Comparison of ENCODE assay signal across 14 cellular contexts in genomic region chr11:35650467-35650866, GRCh38. TPM values are rescaled to one million over a fixed set of nuclear protein-coding genes. Genes with fewer than 3 reads are reported as not detected.
A peak's percentile ranks its signal among the peaks of the same experiment; 100 is the strongest.
DNase-seq lines count a peak whose midpoint lies in the region; ATAC-seq and TF ChIP-seq lines count a peak whose summit lies in the region.
"Had no signal": no experiment of that assay in that cellular context is flagged by ENCODE, and none has a peak within 500 bp of the region (broad histone marks: within the 10 kb centered on the region; RNA-seq: fewer than 3 reads in every experiment).

No MANE protein-coding gene starts in this region.

- dilution Hi-C loops in IMR-90 (cut with HindIII; ENCODE audit: low sequenced_read_pairs, unreplicated experiment), result no loop called here

- H3K4me1 ChIP-seq in IMR-90 (ENCODE audit: control insufficient read depth, insufficient read depth, low read length) (peaks cover 2% of the 10 kb centered on the region; the same call in 1 of the 2 replicates), smooth muscle cell (ENCODE audit: low read depth) (peaks cover 15% of the 10 kb centered on the region)

- H3K4me3 ChIP-seq in IMR-90 (ENCODE audit: insufficient read depth, low read depth, low read length) (no peak overlapping the region), smooth muscle cell (no peak overlapping the region)

- H3K14ac ChIP-seq in IMR-90 (replicated peaks; ENCODE audit: low read depth, low read length), result no peak overlapping the region

- TF ChIP-seq POLR2A in IMR-90 (IDR thresholded peaks at IDR 0.05; ENCODE audit: low read depth, low read length) (no peak), GM18505 (IDR thresholded peaks at IDR 0.05; ENCODE audit: borderline replicate concordance, extremely low read depth, insufficient read depth, insufficient read length) (no peak)

- H2AK5ac ChIP-seq in IMR-90 (ENCODE audit: low read depth, low read length), result peak overlapping the region; percentile 11; the same call in 1 of the 2 replicates

- 100% methylated on average over 2 of the region's 4 CpGs; no CpG with 5 or more reads in 1 of the 2 experiments for WGBS in IMR-90 (ENCODE audit: extremely low coverage in 2 of 2, insufficient read length in 1 of 2), 2 experiments
- 94% methylated on average over 4 of the region's 4 CpGs for WGBS in smooth muscle cell (ENCODE audit: low lambda C conversion rate)

- H3K56ac ChIP-seq in IMR-90 (ENCODE audit: extremely low read depth, insufficient read depth, low read length), result no peak overlapping the region

- no peak overlapping the region for H2BK20ac ChIP-seq in IMR-90 (ENCODE audit: low read depth, low read length)

- TF ChIP-seq CTCF in IMR-90 (conservative IDR thresholded peaks at IDR 0.05; ENCODE audit: low read depth, low read length) (no peak), chondrocyte (IDR thresholded peaks at IDR 0.05) (no peak), smooth muscle cell (IDR thresholded peaks at IDR 0.05; ENCODE audit: borderline replicate concordance, insufficient read depth, poor library complexity, severe bottlenecking) (no peak), GM13976 (IDR thresholded peaks at IDR 0.05; ENCODE audit: borderline replicate concordance, control extremely low read depth, extremely low read depth, insufficient read depth, missing control alignments) (no peak)

- H3K23ac ChIP-seq in IMR-90 (ENCODE audit: low read depth, low read length), result no peak overlapping the region

- no peaks in the 10 kb centered on the region for H3K36me3 ChIP-seq in IMR-90 (ENCODE audit: control insufficient read depth, insufficient read depth, low read length)
- no peaks in the 10 kb centered on the region for H3K36me3 ChIP-seq in smooth muscle cell (ENCODE audit: low read depth)

- CTCF ChIA-PET in IMR-90 (lab: Yijun Ruan, JAX), result no interaction called here

- no peak overlapping the region for H4K91ac ChIP-seq in IMR-90 (ENCODE audit: insufficient read depth, low read depth, low read length)

- TF ChIP-seq RAD21 in IMR-90 (IDR thresholded peaks at IDR 0.05; ENCODE audit: low read length), result no peak

- H3K36me3 Mint-ChIP-seq in chondrocyte (ENCODE audit: low read depth), result no peaks in the 10 kb centered on the region

- H3K9ac ChIP-seq in IMR-90 (ENCODE audit: low read depth, low read length) (no peak overlapping the region), smooth muscle cell (ENCODE audit: low read depth) (no peak overlapping the region)

- H3F3A ChIP-seq in smooth muscle cell (ENCODE audit: low read depth), result no peaks in the 10 kb centered on the region

- no peak overlapping the region for H2AK9ac ChIP-seq in IMR-90 (replicated peaks; ENCODE audit: low read depth, low read length, poor library complexity)

- H3K27me3 Mint-ChIP-seq in chondrocyte (ENCODE audit: low read depth), result no peaks in the 10 kb centered on the region

- no peak overlapping the region for H3K4ac ChIP-seq in IMR-90 (ENCODE audit: low read depth, low read length)

- no peak for DNase-seq in IMR-90
- peak; percentile 25 for DNase-seq in OCI-M1 (lab: John Stamatoyannopoulos, UW)
- DNase-seq in chondrocyte (ENCODE audit: low spot score), result no peak
- DNase-seq in smooth muscle cell (lab: John Stamatoyannopoulos, UW; ENCODE audit: unreplicated experiment), result no peak
- DNase-seq in NCI-H2227 treated with DMSO at 0.1 percent for 48 hours (lab: John Stamatoyannopoulos, UW), result no peak
- no peak for DNase-seq in GM13976 (ENCODE audit: low spot score)
- DNase-seq: C1 segment of cervical spinal cord; Calu3; CD4-positive, alpha-beta T cell; DMS 273 treated with DMSO at 0.1 percent for 48 hours; GOT3; H9 had no signal

- no peak overlapping the region for H2AFZ ChIP-seq in IMR-90 (replicated peaks; ENCODE audit: low read length, poor library complexity)
- no peak overlapping the region for H2AFZ ChIP-seq in smooth muscle cell (ENCODE audit: low read depth)

- no peak overlapping the region; the same call in 1 of the 2 replicates for H2BK120ac ChIP-seq in IMR-90 (ENCODE audit: low read depth, low read length)

- H2BK5ac ChIP-seq in IMR-90 (ENCODE audit: low read depth, low read length, poor library complexity, severe bottlenecking), result no peak overlapping the region

- H3K18ac ChIP-seq in IMR-90 (ENCODE audit: low read depth, low read length), result no peak overlapping the region; the same call in 1 of the 2 replicates

- no peaks in the 10 kb centered on the region for H3K79me1 ChIP-seq in IMR-90 (ENCODE audit: low read depth in 1 of 2, low read length in 2 of 2)

- intact Hi-C loops in IMR-90 (cut with micrococcal nuclease), result no loop called here

- 0 out of 2 replicates have a peak, but pooled peaks cover 4% of the 10 kb centered on the region for H3K9me1 ChIP-seq in IMR-90 (ENCODE audit: insufficient read depth, low read length)

- in situ Hi-C loops in IMR-90 (cut with MboI; ENCODE audit: low sequenced_read_pairs), result no loop called here
- in situ Hi-C loops in GM13976 (cut with MboI; ENCODE audit: low sequenced_read_pairs, unreplicated experiment), result no loop called here

- H2BK15ac ChIP-seq in IMR-90 (ENCODE audit: low read depth, low read length), result no peak overlapping the region

- no peak overlapping the region for H4K5ac ChIP-seq in IMR-90 (ENCODE audit: low read depth, low read length)

- no peak for ATAC-seq in IMR-90 (ENCODE audit: low read depth)
- no peak for ATAC-seq in GM18505 (IDR thresholded peaks at IDR 0.05; ENCODE audit: unreplicated experiment)

- no peaks in the 10 kb centered on the region for H4K20me1 ChIP-seq in IMR-90 (ENCODE audit: insufficient read depth, low read length)
- no peaks in the 10 kb centered on the region for H4K20me1 ChIP-seq in smooth muscle cell (ENCODE audit: low read depth)

- H3K27me3 ChIP-seq in IMR-90 (ENCODE audit: control insufficient read depth, insufficient read depth, low read length) (no peaks in the 10 kb centered on the region), smooth muscle cell (ENCODE audit: low read depth) (no peaks in the 10 kb centered on the region)

- no peak overlapping the region for H3K4me3 Mint-ChIP-seq in chondrocyte (ENCODE audit: unreplicated experiment)
- H3K4me3 Mint-ChIP-seq: B cell; CD4-positive, alpha-beta T cell; H9 had no signal

- no peak overlapping the region for H3K27ac ChIP-seq in IMR-90 (ENCODE audit: insufficient read depth, low read length)
- H3K27ac ChIP-seq in smooth muscle cell (ENCODE audit: low read depth), result peak overlapping the region; percentile 32

- H3K9me3 ChIP-seq in IMR-90 (ENCODE audit: control insufficient read depth, insufficient read depth, low read length) (no peaks in the 10 kb centered on the region), smooth muscle cell (replicated peaks; ENCODE audit: low read depth) (no peaks in the 10 kb centered on the region)

- H3K4me2 ChIP-seq in IMR-90 (ENCODE audit: low read depth, low read length) (no peak overlapping the region), smooth muscle cell (peak overlapping the region; percentile 3)

- H4K8ac ChIP-seq in IMR-90 (ENCODE audit: low read depth in 2 of 2, low read length in 2 of 2), result peak overlapping the region in 1 of 2 experiments; percentile 55; a peak in 1 of 4 replicates

- POLR2A ChIA-PET in IMR-90 (lab: Charles Lee; ENCODE audit: unreplicated experiment), result no interaction called here

- peak overlapping the region; percentile 22 for H3K27ac Mint-ChIP-seq in chondrocyte (ENCODE audit: unreplicated experiment)
- H3K27ac Mint-ChIP-seq: B cell; CD4-positive, alpha-beta T cell; H9 had no signal

- H3K4me1 Mint-ChIP-seq in chondrocyte (ENCODE audit: low read depth), result peaks cover 6% of the 10 kb centered on the region
- H3K4me1 Mint-ChIP-seq: B cell had no signal

- BruUV-seq in IMR-90 (replicated peaks; lab: Mats Ljungman, UMichigan), result no TSS peak

- no peaks in the 10 kb centered on the region for H3K9me3 Mint-ChIP-seq in chondrocyte (ENCODE audit: low read depth)
- H3K9me3 Mint-ChIP-seq: CD4-positive, alpha-beta T cell; H9 had no signal

- no peaks in the 10 kb centered on the region for H3K79me2 ChIP-seq in smooth muscle cell (ENCODE audit: low read depth)

TF ChIP-seq in IMR-90, 13 proteins besides CTCF, POLR2A, EP300 and RAD21 (continues in another document):
- TF ChIP-seq MAZ (IDR thresholded peaks at IDR 0.05; ENCODE audit: borderline replicate concordance, low read depth, low read length) (no peak), CEBPB (IDR thresholded peaks at IDR 0.05; ENCODE audit: low read depth, low read length) (no peak), NFE2L2 (IDR thresholded peaks at IDR 0.05; ENCODE audit: low read depth, low read length) (no peak), RCOR1 (IDR thresholded peaks at IDR 0.05; ENCODE audit: insufficient replicate concordance, low read length) (no peak), BHLHE40 (IDR thresholded peaks at IDR 0.05; ENCODE audit: low read depth, low read length) (no peak), RFX5 (IDR thresholded peaks at IDR 0.05; ENCODE audit: low read depth, low read length) (no peak), USF2 (IDR thresholded peaks at IDR 0.05; ENCODE audit: low read depth, low read length) (no peak), CHD1 (IDR thresholded peaks at IDR 0.05; ENCODE audit: low read depth, low read length) (no peak), MAFK (IDR thresholded peaks at IDR 0.05; ENCODE audit: low read depth, low read length) (no peak), SMC3 (IDR thresholded peaks at IDR 0.05; ENCODE audit: low read depth, low read length) (no peak), FOS (IDR thresholded peaks at IDR 0.05; ENCODE audit: low read depth, low read length) (no peak)

RNA-seq across cellular contexts. Expression of gene TRIM44, which starts 12.1 kb away (rescaled TPM):
- total RNA-seq in IMR-90 (2012; rRNA removed) (99.4 and 104 TPM in 2 replicates), chondrocyte (62.7 to 74.6 TPM (median 68.7 TPM) in 3 replicates), smooth muscle cell (20.9 and 29.7 TPM in 2 replicates)
- polyA plus RNA-seq in IMR-90 (2012; rRNA removed) (43.8 and 50.7 TPM in 2 replicates), smooth muscle cell (32.9 and 36.7 TPM in 2 replicates)
- 14.3 and 35.8 TPM in 2 replicates for polyA plus RNA-seq in IMR-90 (2012; cell fraction: cytosol; rRNA removed)
- polyA plus RNA-seq in IMR-90 (2012; cell fraction: nucleus; rRNA removed; ENCODE audit: low replicate concordance), result 14.1 and 56.8 TPM in 2 replicates

RNA-seq across cellular contexts. Expression of gene FJX1, which starts 32.2 kb away (rescaled TPM):
- 8.1 and 8.4 TPM in 2 replicates for total RNA-seq in IMR-90 (2012; rRNA removed)
- 11.2 and 14.2 TPM in 2 replicates for polyA plus RNA-seq in IMR-90 (2012; rRNA removed)
- polyA plus RNA-seq in IMR-90 (2012; cell fraction: cytosol; rRNA removed), result 16.5 and 30.3 TPM in 2 replicates
- 12.9 and 26.1 TPM in 2 replicates for polyA plus RNA-seq in IMR-90 (2012; cell fraction: nucleus; rRNA removed; ENCODE audit: low replicate concordance)
- total RNA-seq in chondrocyte, result 15.2 to 22.8 TPM (median 15.9 TPM) in 3 replicates
- total RNA-seq in smooth muscle cell, result 28.3 and 32.7 TPM in 2 replicates
- 41.2 and 44.5 TPM in 2 replicates for polyA plus RNA-seq in smooth muscle cell
- total RNA-seq: B cell; CD4-positive, alpha-beta T cell had no signal
